Comparison of ENCODE assay signal across 8 cellular contexts in the genomic region with DNA sequence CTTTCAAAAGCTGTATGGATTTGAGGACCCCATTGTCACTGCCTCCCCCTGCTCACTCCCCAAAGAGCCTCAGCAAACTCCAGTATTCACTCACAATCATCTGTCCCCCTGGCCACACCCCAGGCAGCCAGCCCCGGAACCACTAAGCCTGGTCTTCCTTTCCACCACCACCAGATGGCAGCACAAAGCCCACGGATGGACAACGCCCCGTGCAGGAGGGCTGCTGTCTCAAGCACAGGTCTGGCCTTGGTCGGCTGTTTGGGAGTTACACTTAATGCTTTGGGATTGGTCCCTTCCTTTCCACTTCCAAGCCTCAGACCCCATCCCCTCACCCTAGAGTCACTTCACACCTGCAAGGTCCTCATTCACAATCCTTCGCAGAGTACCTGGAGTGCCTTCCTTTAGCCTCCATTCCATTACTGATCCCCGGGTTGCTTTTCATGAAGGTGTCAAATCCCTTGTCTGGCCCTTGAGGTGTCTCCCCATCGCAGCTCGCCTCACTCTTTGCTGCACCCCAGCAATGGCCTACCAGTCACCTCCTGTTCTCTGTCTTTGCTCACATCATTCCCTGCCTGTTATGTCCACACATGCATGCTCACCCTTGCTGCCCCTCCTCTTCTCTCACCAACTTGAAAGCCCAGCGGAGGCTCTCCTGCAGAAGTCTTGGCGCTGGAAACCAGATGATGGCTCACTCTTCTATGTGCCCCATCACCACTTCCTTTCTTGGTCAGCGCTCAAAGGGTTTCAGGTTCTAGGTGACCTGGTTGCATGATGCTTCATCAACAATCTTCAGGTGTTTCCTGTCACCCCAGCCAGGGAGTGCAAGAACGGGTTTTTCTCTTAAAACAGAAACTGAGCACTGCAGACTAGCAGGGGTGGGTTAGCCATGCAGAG. TPM values are rescaled to one million over a fixed set of nuclear protein-coding genes. Genes with fewer than 3 reads are reported as not detected.
DNase-seq lines count a peak whose midpoint lies in the region; ATAC-seq and TF ChIP-seq lines count a peak whose summit lies in the region.

No MANE protein-coding gene starts in this region.

- peak; percentile 88 for TF ChIP-seq CTCF in AG10803 (conservative IDR thresholded peaks at IDR 0.05; ENCODE audit: low read length)

- DNase-seq in AG10803 (ENCODE audit: low read depth) (peak; percentile 46), NCI-H2227 (lab: John Stamatoyannopoulos, UW; ENCODE audit: unreplicated experiment) (peak; percentile 88), caudate nucleus (lab: John Stamatoyannopoulos, UW) (peak in 38 of 61 donors; percentile 11 to 70 (median 40)), left lobe of liver (ENCODE audit: low spot score) (peak; percentile 75)
- peak; percentile 70 to 80 (median 76) for DNase-seq in activated CD4-positive, CD25-positive, alpha-beta regulatory T cell (lab: John Stamatoyannopoulos, UW)
- DNase-seq in stimulated activated CD4-positive, alpha-beta T cell treated with anti-CD3 and anti-CD28 coated beads, TNF-alpha, amount 100 ng/mL, for 48 hours (ENCODE audit: low read depth in 3 of 3) = peak; percentile 67 to 91 (median 76)

- H3K4me3 ChIP-seq in AG10803 (ENCODE audit: low read length) = no peak overlapping the region

- H3K27ac ChIP-seq in caudate nucleus (ENCODE audit: low read depth, low read length) = no peak overlapping the region

- peak; percentile 48 for ATAC-seq in GM18873 (IDR thresholded peaks at IDR 0.05; ENCODE audit: low FRiP score, unreplicated experiment)
- ATAC-seq in HG03095 (IDR thresholded peaks at IDR 0.05; ENCODE audit: unreplicated experiment) = peak; percentile 52
- ATAC-seq in left lobe of liver = peak; percentile 99

RNA-seq across cellular contexts. Expression of a gene that starts 24.9 kb away (rescaled TPM):
- 0.03 TPM for total RNA-seq in left lobe of liver

RNA-seq across cellular contexts. Expression of a gene that starts 43.7 kb away (rescaled TPM):
- total RNA-seq in left lobe of liver = 0.43 TPM

Comparison
In these comparisons a context has a peak if more than half of its experiments do, and no peak if none do; other contexts are left out.
1. ATAC-seq: peak in every context shown above with its lines; median percentile 99 in left lobe of liver; 52 in HG03095; 48 in GM18873.